1 cellular context compared by ENCODE assay signal in the genomic region with DNA sequence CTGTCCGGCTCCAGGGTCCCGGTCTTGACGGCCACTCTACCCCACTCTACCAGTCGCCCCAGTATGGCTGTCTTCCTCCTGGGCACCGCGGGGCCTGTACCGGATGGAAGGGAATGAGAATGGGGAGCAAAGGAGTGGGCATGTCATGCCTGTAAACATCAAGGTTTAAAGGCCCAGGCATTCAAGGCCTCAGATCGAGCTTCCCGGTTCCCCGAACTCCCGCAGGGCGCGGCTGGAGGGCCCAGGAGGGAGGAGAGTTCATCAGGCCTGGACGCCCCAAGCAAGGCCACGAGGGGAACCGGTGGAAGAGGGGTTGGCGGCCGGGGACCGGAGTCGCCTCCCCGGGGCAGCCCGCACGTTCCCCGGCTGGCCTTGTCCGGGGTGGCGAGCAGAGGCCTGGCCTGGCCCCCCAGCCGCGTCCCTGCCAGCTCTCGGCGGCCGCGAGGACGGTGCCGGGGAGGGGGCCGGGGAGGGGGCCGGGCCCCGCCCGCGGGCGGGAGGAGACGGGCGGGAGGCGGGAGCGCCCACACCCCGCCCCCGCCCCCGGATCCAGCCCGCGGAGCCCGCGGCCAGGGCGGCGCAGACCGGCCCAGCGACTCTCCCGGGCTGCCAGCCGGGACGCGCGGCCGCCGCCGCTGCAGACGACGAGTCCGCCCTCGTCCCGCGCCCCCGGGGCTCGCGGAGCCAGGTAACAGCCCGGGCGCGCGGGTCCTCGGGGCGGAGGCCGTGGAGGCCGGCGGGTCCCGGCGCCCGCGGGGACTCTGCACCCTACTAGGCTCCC.
A peak's percentile ranks its signal among the peaks of the same experiment; 100 is the strongest.
TF ChIP-seq lines count a peak whose summit lies in the region.

A gene with protein sequence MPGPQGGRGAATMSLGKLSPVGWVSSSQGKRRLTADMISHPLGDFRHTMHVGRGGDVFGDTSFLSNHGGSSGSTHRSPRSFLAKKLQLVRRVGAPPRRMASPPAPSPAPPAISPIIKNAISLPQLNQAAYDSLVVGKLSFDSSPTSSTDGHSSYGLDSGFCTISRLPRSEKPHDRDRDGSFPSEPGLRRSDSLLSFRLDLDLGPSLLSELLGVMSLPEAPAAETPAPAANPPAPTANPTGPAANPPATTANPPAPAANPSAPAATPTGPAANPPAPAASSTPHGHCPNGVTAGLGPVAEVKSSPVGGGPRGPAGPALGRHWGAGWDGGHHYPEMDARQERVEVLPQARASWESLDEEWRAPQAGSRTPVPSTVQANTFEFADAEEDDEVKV (plus strand): TSS at position 580 of the 781 bp plus-strand sequence. CDS start 5,870 bp downstream, outside the sequence.

TF ChIP-seq in liver, 16 proteins besides CTCF, POLR2A, EP300 and RAD21 (continued from another document):
- TF ChIP-seq, protein P1, sequence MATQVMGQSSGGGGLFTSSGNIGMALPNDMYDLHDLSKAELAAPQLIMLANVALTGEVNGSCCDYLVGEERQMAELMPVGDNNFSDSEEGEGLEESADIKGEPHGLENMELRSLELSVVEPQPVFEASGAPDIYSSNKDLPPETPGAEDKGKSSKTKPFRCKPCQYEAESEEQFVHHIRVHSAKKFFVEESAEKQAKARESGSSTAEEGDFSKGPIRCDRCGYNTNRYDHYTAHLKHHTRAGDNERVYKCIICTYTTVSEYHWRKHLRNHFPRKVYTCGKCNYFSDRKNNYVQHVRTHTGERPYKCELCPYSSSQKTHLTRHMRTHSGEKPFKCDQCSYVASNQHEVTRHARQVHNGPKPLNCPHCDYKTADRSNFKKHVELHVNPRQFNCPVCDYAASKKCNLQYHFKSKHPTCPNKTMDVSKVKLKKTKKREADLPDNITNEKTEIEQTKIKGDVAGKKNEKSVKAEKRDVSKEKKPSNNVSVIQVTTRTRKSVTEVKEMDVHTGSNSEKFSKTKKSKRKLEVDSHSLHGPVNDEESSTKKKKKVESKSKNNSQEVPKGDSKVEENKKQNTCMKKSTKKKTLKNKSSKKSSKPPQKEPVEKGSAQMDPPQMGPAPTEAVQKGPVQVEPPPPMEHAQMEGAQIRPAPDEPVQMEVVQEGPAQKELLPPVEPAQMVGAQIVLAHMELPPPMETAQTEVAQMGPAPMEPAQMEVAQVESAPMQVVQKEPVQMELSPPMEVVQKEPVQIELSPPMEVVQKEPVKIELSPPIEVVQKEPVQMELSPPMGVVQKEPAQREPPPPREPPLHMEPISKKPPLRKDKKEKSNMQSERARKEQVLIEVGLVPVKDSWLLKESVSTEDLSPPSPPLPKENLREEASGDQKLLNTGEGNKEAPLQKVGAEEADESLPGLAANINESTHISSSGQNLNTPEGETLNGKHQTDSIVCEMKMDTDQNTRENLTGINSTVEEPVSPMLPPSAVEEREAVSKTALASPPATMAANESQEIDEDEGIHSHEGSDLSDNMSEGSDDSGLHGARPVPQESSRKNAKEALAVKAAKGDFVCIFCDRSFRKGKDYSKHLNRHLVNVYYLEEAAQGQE (IDR thresholded peaks at IDR 0.05), result no peak
- TF ChIP-seq, protein P2, sequence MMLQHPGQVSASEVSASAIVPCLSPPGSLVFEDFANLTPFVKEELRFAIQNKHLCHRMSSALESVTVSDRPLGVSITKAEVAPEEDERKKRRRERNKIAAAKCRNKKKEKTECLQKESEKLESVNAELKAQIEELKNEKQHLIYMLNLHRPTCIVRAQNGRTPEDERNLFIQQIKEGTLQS (IDR thresholded peaks at IDR 0.05), result no peak
- TF ChIP-seq NR2F2 (IDR thresholded peaks at IDR 0.05), result no peak
- peak; percentile 56 for TF ChIP-seq YY1 (IDR thresholded peaks at IDR 0.05)
- TF ChIP-seq FOXA2 (IDR thresholded peaks at IDR 0.05), result no peak
- TF ChIP-seq TAF1 (conservative IDR thresholded peaks at IDR 0.05), result no peak
